Comparison of ENCODE assay signal across 25 cellular contexts in the genomic region with DNA sequence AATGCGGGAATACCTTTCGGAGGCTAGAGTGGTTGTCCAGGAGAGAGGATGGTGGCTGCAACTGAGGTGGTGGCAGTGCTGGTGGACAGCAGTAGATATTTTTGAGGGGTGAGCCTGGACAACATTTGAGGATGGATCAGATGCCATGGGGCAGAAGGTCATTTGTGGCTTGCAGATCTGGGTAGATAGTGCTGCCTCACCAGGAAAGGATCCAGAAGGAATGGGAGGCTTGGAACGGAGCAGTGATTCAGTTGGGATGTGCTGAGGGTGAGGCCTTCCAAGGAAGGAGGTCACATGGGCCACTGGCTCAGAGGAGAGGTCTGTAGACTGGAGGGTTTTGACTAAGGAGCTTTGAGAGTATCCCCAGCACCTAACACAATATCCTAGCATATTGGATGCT.
DNase-seq lines count a peak whose midpoint lies in the region; ATAC-seq, FAIRE-seq and TF ChIP-seq lines count a peak whose summit lies in the region.
"Had no signal": no experiment of that assay in that cellular context is flagged by ENCODE, and none has a peak within 500 bp of the region (broad histone marks: within the 10 kb centered on the region; RNA-seq: fewer than 3 reads in every experiment).

No MANE protein-coding gene starts in this region.

- in situ Hi-C loops in GM23248 (cut with MboI), result no loop called here

- no peak overlapping the region for H3K27ac Mint-ChIP-seq in progenitor cell of endocrine pancreas
- H3K27ac Mint-ChIP-seq: activated naive CD4-positive, alpha-beta T cell treated with anti-CD3 and anti-CD28 coated beads, Interleukin-2, amount 10 ng/mL, durations not matched to agents 7 days and 5 days; mesothelial cell of epicardium; neural progenitor cell; stimulated activated naive CD8-positive, alpha-beta T cell treated with anti-CD3 and anti-CD28 coated beads, Interleukin-15, amount 100 ng/mL, for 72 hours; T-helper 2 cell treated with Interferon-gamma antibody and Interleukin-4, amounts not matched to agents 5 μg/mL and 100 μg/mL, for 36 hours had no signal

- H3K27me3 Mint-ChIP-seq in progenitor cell of endocrine pancreas, result peaks cover 20% of the 10 kb centered on the region
- H3K27me3 Mint-ChIP-seq: activated naive CD4-positive, alpha-beta T cell treated with anti-CD3 and anti-CD28 coated beads, Interleukin-2, amount 10 ng/mL, durations not matched to agents 7 days and 5 days; stimulated activated naive CD8-positive, alpha-beta T cell treated with anti-CD3 and anti-CD28 coated beads, Interleukin-15, amount 100 ng/mL, for 72 hours had no signal

- DNase-seq in GM23248 (peak; percentile 40), RPMI7951 (ENCODE audit: low read depth) (peak; percentile 44), foreskin fibroblast (peak; percentile 4 to 53), urothelium cell line (ENCODE audit: low spot score) (peak; percentile 31), progenitor cell of endocrine pancreas (ENCODE audit: low spot score, unreplicated experiment) (no peak), GM20000 (ENCODE audit: low spot score) (no peak)
- DNase-seq: activated CD4-positive, CD25-positive, alpha-beta regulatory T cell; activated naive CD4-positive, alpha-beta T cell treated with anti-CD3 and anti-CD28 coated beads, Interleukin-2, amount 10 ng/mL, durations not matched to agents 7 days and 5 days; activated T-cell treated with anti-CD3 and anti-CD28 coated beads, Interleukin-2, amount 50 U/mL, for 4 hours; anterior cingulate cortex; BE2C; COR-L47; effector CD8-positive, alpha-beta T cell; NCI-H226; Peyer's patch; SK-N-SH; stimulated activated CD4-positive, alpha-beta T cell treated with anti-CD3 and anti-CD28 coated beads, Interleukin-4, amount 100 ng/mL, for 24 hours; stimulated activated naive CD8-positive, alpha-beta T cell treated with anti-CD3 and anti-CD28 coated beads, Interleukin-15, amount 100 ng/mL, for 72 hours; upper lobe of left lung had no signal

- peaks cover 2% of the 10 kb centered on the region for H3K9me3 ChIP-seq in GM23248 (ENCODE audit: low read depth)
- H3K9me3 ChIP-seq: BE2C, Peyer's patch, upper lobe of left lung had no signal

- no peak overlapping the region for H3K4me3 ChIP-seq in GM23248
- H3K4me3 ChIP-seq in foreskin fibroblast (ENCODE audit: low read depth in 1 of 2, low read length in 2 of 2), result no peak overlapping the region
- H3K4me3 ChIP-seq: neural progenitor cell, Peyer's patch, upper lobe of left lung had no signal

- H3K9ac ChIP-seq in GM23248, result no peak overlapping the region
- H3K9ac ChIP-seq: neural progenitor cell, SK-N-SH had no signal

- H3F3A ChIP-seq in GM23248 (ENCODE audit: insufficient read depth), result peaks cover 24% of the 10 kb centered on the region

- H4K20me1 ChIP-seq in GM23248 (ENCODE audit: insufficient read depth), result no peaks in the 10 kb centered on the region

- H3K36me3 Mint-ChIP-seq in progenitor cell of endocrine pancreas (ENCODE audit: insufficient read depth), result no peaks in the 10 kb centered on the region
- H3K36me3 Mint-ChIP-seq: activated naive CD4-positive, alpha-beta T cell treated with anti-CD3 and anti-CD28 coated beads, Interleukin-2, amount 10 ng/mL, durations not matched to agents 7 days and 5 days; mesothelial cell of epicardium; neural progenitor cell had no signal

- H2AFZ ChIP-seq in GM23248, result no peak overlapping the region

- no peaks in the 10 kb centered on the region for H3K36me3 ChIP-seq in GM23248 (ENCODE audit: low read depth)
- H3K36me3 ChIP-seq: BE2C, neural progenitor cell, Peyer's patch, upper lobe of left lung had no signal

- 31 to 34% methylated on average over 3 of the region's 3 CpGs for WGBS in GM23248 (ENCODE audit: low coverage in 1 of 2, low lambda C conversion rate in 2 of 2, missing lambda C conversion rate in 2 of 2), 2 experiments

- H3K4me3 Mint-ChIP-seq in progenitor cell of endocrine pancreas (ENCODE audit: low read depth), result no peak overlapping the region
- H3K4me3 Mint-ChIP-seq: activated naive CD4-positive, alpha-beta T cell treated with anti-CD3 and anti-CD28 coated beads, Interleukin-2, amount 10 ng/mL, durations not matched to agents 7 days and 5 days; activated T-cell treated with anti-CD3 and anti-CD28 coated beads, Interleukin-2, amount 50 U/mL, for 4 hours; mesothelial cell of epicardium; neural progenitor cell; stimulated activated naive CD8-positive, alpha-beta T cell treated with anti-CD3 and anti-CD28 coated beads, Interleukin-15, amount 100 ng/mL, for 72 hours; T-helper 2 cell treated with Interferon-gamma antibody and Interleukin-4, amounts not matched to agents 5 μg/mL and 100 μg/mL, for 36 hours had no signal

- peak overlapping the region; percentile 58 for H3K4me2 ChIP-seq in GM23248 (ENCODE audit: unreplicated experiment)
- H3K4me2 ChIP-seq: neural progenitor cell, SK-N-SH had no signal

- FAIRE-seq in urothelium cell line (lab: Jason Lieb, UNC), result peak; percentile 30
- FAIRE-seq: GM18507 had no signal

- H3K27me3 ChIP-seq in GM23248 (replicated peaks; ENCODE audit: insufficient read depth), result peaks cover 42% of the 10 kb centered on the region
- H3K27me3 ChIP-seq: BE2C, neural progenitor cell, Peyer's patch, upper lobe of left lung had no signal

- peak overlapping the region; percentile 25; the same call in 1 of the 2 replicates for H3K27ac ChIP-seq in GM23248
- H3K27ac ChIP-seq: neural progenitor cell, Peyer's patch, upper lobe of left lung had no signal

- no peaks in the 10 kb centered on the region for H3K9me2 ChIP-seq in GM23248 (ENCODE audit: insufficient read depth)
- H3K9me2 ChIP-seq: SK-N-SH had no signal

- no peak for ATAC-seq in HG02798 (IDR thresholded peaks at IDR 0.05; ENCODE audit: poor library complexity, unreplicated experiment)
- ATAC-seq: activated T-cell treated with anti-CD3 and anti-CD28 coated beads, Interleukin-2, amount 50 U/mL, for 4 hours; left lobe of liver; stimulated activated naive CD8-positive, alpha-beta T cell treated with anti-CD3 and anti-CD28 coated beads, Interleukin-15, amount 100 ng/mL, for 72 hours had no signal

- no peaks in the 10 kb centered on the region for H3K4me1 Mint-ChIP-seq in progenitor cell of endocrine pancreas (ENCODE audit: low read depth)
- H3K4me1 Mint-ChIP-seq: activated naive CD4-positive, alpha-beta T cell treated with anti-CD3 and anti-CD28 coated beads, Interleukin-2, amount 10 ng/mL, durations not matched to agents 7 days and 5 days; neural progenitor cell; stimulated activated naive CD8-positive, alpha-beta T cell treated with anti-CD3 and anti-CD28 coated beads, Interleukin-15, amount 100 ng/mL, for 72 hours had no signal

- H3K9me3 Mint-ChIP-seq in progenitor cell of endocrine pancreas (ENCODE audit: low read depth), result peaks cover 3% of the 10 kb centered on the region
- H3K9me3 Mint-ChIP-seq: activated T-cell treated with anti-CD3 and anti-CD28 coated beads, Interleukin-2, amount 50 U/mL, for 4 hours; mesothelial cell of epicardium; stimulated activated naive CD8-positive, alpha-beta T cell treated with anti-CD3 and anti-CD28 coated beads, Interleukin-15, amount 100 ng/mL, for 72 hours had no signal

- peaks cover 23% of the 10 kb centered on the region for H3K4me1 ChIP-seq in GM23248 (ENCODE audit: insufficient read depth)
- H3K4me1 ChIP-seq: BE2C, neural progenitor cell, Peyer's patch, upper lobe of left lung had no signal

- H3K79me2 ChIP-seq in GM23248 (ENCODE audit: insufficient read depth), result no peaks in the 10 kb centered on the region

- TF ChIP-seq CTCF in foreskin fibroblast (IDR thresholded peaks at IDR 0.05; ENCODE audit: low read depth, low read length) (no peak), progenitor cell of endocrine pancreas (IDR thresholded peaks at IDR 0.05; ENCODE audit: unreplicated experiment) (no peak), GM20000 (IDR thresholded peaks at IDR 0.05; ENCODE audit: extremely low read depth, missing control alignments) (no peak)

Comparison
In these comparisons a context has a peak if more than half of its experiments do, and no peak if none do; other contexts are left out.
1. DNase-seq: peak in GM23248 (single experiment), RPMI7951 (single experiment), foreskin fibroblast (2 of 2) and urothelium cell line (single experiment); none in progenitor cell of endocrine pancreas (single experiment) and GM20000 (single experiment).